ENCODE assay signal across 35 cellular contexts in the genomic region with DNA sequence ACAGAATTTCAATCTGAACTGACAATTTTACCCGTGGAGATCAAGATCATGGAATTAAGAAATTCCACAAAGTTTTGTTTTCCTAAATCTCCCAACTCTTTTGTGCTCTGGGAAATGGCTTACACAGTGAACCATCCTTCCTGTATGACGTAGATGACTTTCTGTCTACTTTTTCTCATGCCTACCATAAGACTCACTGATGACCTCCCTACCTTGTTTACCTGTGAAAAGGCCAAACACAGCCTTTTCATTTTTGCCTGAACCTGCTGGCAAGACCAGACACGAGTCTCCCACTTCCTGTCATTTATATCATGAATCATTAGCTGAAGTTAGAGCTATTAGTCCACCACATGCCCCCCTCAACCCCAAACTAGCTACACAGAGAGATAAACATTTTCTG. TPM values are rescaled to one million over a fixed set of nuclear protein-coding genes. Genes with fewer than 3 reads are reported as not detected.
A peak's percentile ranks its signal among the peaks of the same experiment; 100 is the strongest.
DNase-seq lines count a peak whose midpoint lies in the region; FAIRE-seq and TF ChIP-seq lines count a peak whose summit lies in the region.
"Had no signal": no experiment of that assay in that cellular context is flagged by ENCODE, and none has a peak within 500 bp of the region (broad histone marks: within the 10 kb centered on the region; RNA-seq: fewer than 3 reads in every experiment).

No MANE protein-coding gene starts in this region.

- peaks cover 20% of the 10 kb centered on the region for H3K4me1 Mint-ChIP-seq in nephron progenitor cell
- peaks cover 10% of the 10 kb centered on the region for H3K4me1 Mint-ChIP-seq in T-helper 2 cell treated with Interferon-gamma antibody and Interleukin-4, amounts not matched to agents 5 μg/mL and 100 μg/mL, for 36 hours (ENCODE audit: low read depth)

- TF ChIP-seq CTCF in epithelial cell of esophagus (IDR thresholded peaks at IDR 0.05; ENCODE audit: insufficient read depth, low read depth, low read length, missing control alignments), result no peak
- no peak for TF ChIP-seq CTCF in nephron progenitor cell (IDR thresholded peaks at IDR 0.05)

- peaks cover 4% of the 10 kb centered on the region for H3K36me3 Mint-ChIP-seq in nephron progenitor cell (ENCODE audit: low read depth)
- H3K36me3 Mint-ChIP-seq in T-helper 2 cell treated with Interferon-gamma antibody and Interleukin-4, amounts not matched to agents 5 μg/mL and 100 μg/mL, for 36 hours (ENCODE audit: low read depth), result peaks cover 2% of the 10 kb centered on the region
- H3K36me3 Mint-ChIP-seq: natural killer cell treated with Interleukin-12 subunit alpha and Interleukin-12 subunit beta and Interleukin-15 and Interleukin-18, amount 100 ng/mL, for 72 hours had no signal

- DNase-seq in GM19239 (ENCODE audit: insufficient read length, low spot score), result no peak
- peak; percentile 75 for DNase-seq in M059J (ENCODE audit: low read depth)
- peak; percentile 99 for DNase-seq in epithelial cell of esophagus (ENCODE audit: low read depth)
- DNase-seq in nephron progenitor cell, result no peak
- DNase-seq in T-helper 2 cell treated with Interferon-gamma antibody and Interleukin-4, amounts not matched to agents 5 μg/mL and 100 μg/mL, for 36 hours (ENCODE audit: low spot score), result no peak
- DNase-seq in T-helper 9 cell, result no peak
- no peak for DNase-seq in NCI-H128 (lab: John Stamatoyannopoulos, UW; ENCODE audit: unreplicated experiment)
- no peak for DNase-seq in NCI-H526 (lab: John Stamatoyannopoulos, UW)
- DNase-seq: activated B cell treated with CpG ODN at 0.5 μM for 24 hours; activated CD4-positive, alpha-beta T cell treated with anti-CD3 and anti-CD28 coated beads, Interleukin-2, amount 50 U/mL, for 1 hour; activated effector memory CD4-positive, alpha-beta T cell treated with Interleukin-2 at 50 U/mL for 16 hours; activated naive CD8-positive, alpha-beta T cell treated with anti-CD3 and anti-CD28 coated beads, Interleukin-2, amount 10 ng/mL, durations not matched to agents 7 days and 5 days; activated T-cell treated with anti-CD3 and anti-CD28 coated beads, Interleukin-2, amount 50 U/mL, for 1 hour; aorta; colonic mucosa; DMS53; effector memory CD8-positive, alpha-beta T cell; GDM1; left cardiac atrium; NCI-H187 treated with DMSO at 0.1 percent for 48 hours; NCI-H2171 treated with DMSO at 0.1 percent for 48 hours; NCI-H748 treated with DMSO at 0.1 percent for 48 hours; pancreas; Peyer's patch; retina; SIG-M5; stimulated activated naive CD4-positive, alpha-beta T cell treated with Interleukin-2 at 50 U/mL for 16 hours; upper lobe of right lung had no signal

- no peak overlapping the region for H3K4me3 ChIP-seq in epithelial cell of esophagus (ENCODE audit: low read length)
- H3K4me3 ChIP-seq: cardiac muscle cell, colonic mucosa, HAP-1, pancreas, Peyer's patch, skin epidermis, suprapubic skin, upper lobe of right lung had no signal

- peak overlapping the region; percentile 6 for H3K27ac Mint-ChIP-seq in nephron progenitor cell
- H3K27ac Mint-ChIP-seq in T-helper 2 cell treated with Interferon-gamma antibody and Interleukin-4, amounts not matched to agents 5 μg/mL and 100 μg/mL, for 36 hours, result no peak overlapping the region
- H3K27ac Mint-ChIP-seq: activated B cell treated with CpG ODN at 0.5 μM for 24 hours; activated naive CD8-positive, alpha-beta T cell treated with anti-CD3 and anti-CD28 coated beads, Interleukin-2, amount 10 ng/mL, durations not matched to agents 7 days and 5 days; effector memory CD8-positive, alpha-beta T cell; natural killer cell treated with Interleukin-12 subunit alpha and Interleukin-12 subunit beta and Interleukin-15 and Interleukin-18, amount 100 ng/mL, for 72 hours had no signal

- H3K4me3 Mint-ChIP-seq in nephron progenitor cell, result no peak overlapping the region
- no peak overlapping the region for H3K4me3 Mint-ChIP-seq in T-helper 2 cell treated with Interferon-gamma antibody and Interleukin-4, amounts not matched to agents 5 μg/mL and 100 μg/mL, for 36 hours
- H3K4me3 Mint-ChIP-seq: activated B cell treated with CpG ODN at 0.5 μM for 24 hours; activated naive CD8-positive, alpha-beta T cell treated with anti-CD3 and anti-CD28 coated beads, Interleukin-2, amount 10 ng/mL, durations not matched to agents 7 days and 5 days; effector memory CD8-positive, alpha-beta T cell; natural killer cell treated with Interleukin-12 subunit alpha and Interleukin-12 subunit beta and Interleukin-15 and Interleukin-18, amount 100 ng/mL, for 72 hours had no signal

- FAIRE-seq in GM19239 (lab: Jason Lieb, UNC), result peak; percentile 39
- FAIRE-seq: frontal cortex, HepG2, pancreas had no signal

- peaks cover 4% of the 10 kb centered on the region for H3K9me3 Mint-ChIP-seq in nephron progenitor cell
- no peaks in the 10 kb centered on the region for H3K9me3 Mint-ChIP-seq in T-helper 2 cell treated with Interferon-gamma antibody and Interleukin-4, amounts not matched to agents 5 μg/mL and 100 μg/mL, for 36 hours
- H3K9me3 Mint-ChIP-seq: activated B cell treated with CpG ODN at 0.5 μM for 24 hours; activated naive CD8-positive, alpha-beta T cell treated with anti-CD3 and anti-CD28 coated beads, Interleukin-2, amount 10 ng/mL, durations not matched to agents 7 days and 5 days; effector memory CD8-positive, alpha-beta T cell had no signal

- peaks cover 4% of the 10 kb centered on the region for H3K27me3 Mint-ChIP-seq in nephron progenitor cell (ENCODE audit: low read depth, poor library complexity)
- no peaks in the 10 kb centered on the region for H3K27me3 Mint-ChIP-seq in T-helper 2 cell treated with Interferon-gamma antibody and Interleukin-4, amounts not matched to agents 5 μg/mL and 100 μg/mL, for 36 hours (ENCODE audit: low read depth)
- H3K27me3 Mint-ChIP-seq: activated B cell treated with CpG ODN at 0.5 μM for 24 hours; activated naive CD8-positive, alpha-beta T cell treated with anti-CD3 and anti-CD28 coated beads, Interleukin-2, amount 10 ng/mL, durations not matched to agents 7 days and 5 days; effector memory CD8-positive, alpha-beta T cell; natural killer cell treated with Interleukin-12 subunit alpha and Interleukin-12 subunit beta and Interleukin-15 and Interleukin-18, amount 100 ng/mL, for 72 hours had no signal

RNA-seq across cellular contexts. Expression of a gene that starts 4.6 kb away (rescaled TPM):
- 3.1 and 6.9 TPM in 2 replicates for total RNA-seq in M059J (2014; rRNA removed; shearing (Covaris generic))

RNA-seq across cellular contexts. Expression of a gene that starts 57.1 kb away (rescaled TPM):
- total RNA-seq in M059J (2014; rRNA removed; shearing (Covaris generic)), result 3.8 and 4.4 TPM in 2 replicates

Comparison
In these comparisons a context has a peak if more than half of its experiments do, and no peak if none do; other contexts are left out.
1. DNase-seq: peak in M059J (single experiment) and epithelial cell of esophagus (single experiment); none in GM19239 (single experiment), nephron progenitor cell (single experiment), T-helper 2 cell treated with Interferon-gamma antibody and Interleukin-4, amounts not matched to agents 5 μg/mL and 100 μg/mL, for 36 hours (single experiment), T-helper 9 cell (single experiment), NCI-H128 (single experiment) and NCI-H526 (0 of 2).